2 cellular contexts compared by ENCODE assay signal in genomic region chr5:79464278-79464677, GRCh38.
TF ChIP-seq lines count a peak whose summit lies in the region.

No MANE protein-coding gene starts in this region.

TF ChIP-seq in A549, 52 proteins besides CTCF, POLR2A, EP300 and RAD21 (continued from another document):
- TF ChIP-seq BHLHE40 (IDR thresholded peaks at IDR 0.05; ENCODE audit: low read depth, low read length): no peak
- no peak for TF ChIP-seq HOXB5 (CRISPR knock-in tag; IDR thresholded peaks at IDR 0.05)
- no peak for TF ChIP-seq ZNF302 (CRISPR knock-in tag; IDR thresholded peaks at IDR 0.05)
- no peak for TF ChIP-seq REST (IDR thresholded peaks at IDR 0.05)
- no peak for TF ChIP-seq NFE2L2 (conservative IDR thresholded peaks at IDR 0.05; ENCODE audit: low read length)
- no peak for TF ChIP-seq POLR2AphosphoS2 (conservative IDR thresholded peaks at IDR 0.05; ENCODE audit: low read length)
- no peak for TF ChIP-seq FOXS1 (CRISPR knock-in tag; IDR thresholded peaks at IDR 0.05)
- no peak for TF ChIP-seq ZSCAN20 (CRISPR knock-in tag; IDR thresholded peaks at IDR 0.05)
- TF ChIP-seq ZC3H11A (IDR thresholded peaks at IDR 0.05): no peak

TF ChIP-seq in HCT116, 20 proteins besides CTCF, POLR2A, EP300 and RAD21:
- TF ChIP-seq CEBPB (IDR thresholded peaks at IDR 0.05; ENCODE audit: low read depth) (no peak), ELF1 (IDR thresholded peaks at IDR 0.05; ENCODE audit: borderline replicate concordance, low read depth) (no peak), EZH2 (IDR thresholded peaks at IDR 0.05) (no peak), ATF3 (IDR thresholded peaks at IDR 0.05) (no peak), FOSL1 (IDR thresholded peaks at IDR 0.05; ENCODE audit: low read depth) (no peak)
